26 cellular contexts compared by ENCODE assay signal in genomic region chrX:111338095-111338698, GRCh38.
"Had no signal": no experiment of that assay in that cellular context is flagged by ENCODE, and none has a peak within 500 bp of the region (broad histone marks: within the 10 kb centered on the region; RNA-seq: fewer than 3 reads in every experiment).

No MANE protein-coding gene starts in this region.

- DNase-seq: activated CD4-positive, alpha-beta memory T cell treated with anti-CD3 and anti-CD28 coated beads for 36 hours; activated CD4-positive, alpha-beta T cell treated with anti-CD3 and anti-CD28 coated beads for 36 hours; activated CD4-positive, alpha-beta T cell treated with anti-CD3 and anti-CD28 coated beads, Interleukin-2, amount 10 ng/mL, durations not matched to agents 24 days and 14 days; activated CD4-positive, CD25-positive, alpha-beta regulatory T cell; activated CD4-positive, CD25-positive, alpha-beta regulatory T cell treated with anti-CD3 and anti-CD28 coated beads, Interleukin-2, amount 50 U/mL, for 72 hours; activated CD8-positive, alpha-beta memory T cell treated with anti-CD3 and anti-CD28 coated beads, Interleukin-2, amount 10 ng/mL, durations not matched to agents 7 days and 5 days; activated CD8-positive, alpha-beta memory T cell treated with anti-CD3 and anti-CD28 coated beads, Interleukin-2, amount 50 U/mL, for 4 hours; activated CD8-positive, alpha-beta T cell treated with anti-CD3 and anti-CD28 coated beads, Interleukin-2, amount 10 ng/mL, durations not matched to agents 7 days and 5 days; activated gamma-delta T cell; activated naive CD4-positive, alpha-beta T cell; activated naive CD4-positive, alpha-beta T cell treated with anti-CD3 and anti-CD28 coated beads, Interleukin-2, amount 10 ng/mL, durations not matched to agents 7 days and 5 days; activated naive CD8-positive, alpha-beta T cell treated with anti-CD3 and anti-CD28 coated beads, Interleukin-2, amount 10 ng/mL, durations not matched to agents 7 days and 5 days; activated T-cell treated with anti-CD3 and anti-CD28 coated beads for 4 hours; activated T-cell treated with anti-CD3 and anti-CD28 coated beads, Interleukin-2, amount 50 U/mL, for 24 hours; activated T-cell treated with anti-CD3 and anti-CD28 coated beads, Interleukin-2, amount 50 U/mL, for 72 hours; caudate nucleus; cortex of kidney; dermis blood vessel endothelial cell; effector CD4-positive, alpha-beta T cell; effector memory CD8-positive, alpha-beta T cell; erythroblast; esophagus squamous epithelium; foreskin melanocyte; heart right ventricle; T-helper 2 cell had no signal

- H3K4me3 Mint-ChIP-seq: activated CD4-positive, alpha-beta memory T cell treated with anti-CD3 and anti-CD28 coated beads for 36 hours; activated CD4-positive, alpha-beta T cell treated with anti-CD3 and anti-CD28 coated beads for 36 hours; activated CD4-positive, alpha-beta T cell treated with anti-CD3 and anti-CD28 coated beads, Interleukin-2, amount 10 ng/mL, durations not matched to agents 24 days and 14 days; activated CD8-positive, alpha-beta memory T cell treated with anti-CD3 and anti-CD28 coated beads, Interleukin-2, amount 10 ng/mL, durations not matched to agents 7 days and 5 days; activated CD8-positive, alpha-beta T cell treated with anti-CD3 and anti-CD28 coated beads, Interleukin-2, amount 10 ng/mL, durations not matched to agents 7 days and 5 days; activated naive CD4-positive, alpha-beta T cell treated with anti-CD3 and anti-CD28 coated beads, Interleukin-2, amount 10 ng/mL, durations not matched to agents 7 days and 5 days; activated naive CD8-positive, alpha-beta T cell treated with anti-CD3 and anti-CD28 coated beads, Interleukin-2, amount 10 ng/mL, durations not matched to agents 7 days and 5 days; activated T-cell treated with anti-CD3 and anti-CD28 coated beads, Interleukin-2, amount 50 U/mL, for 24 hours; activated T-cell treated with anti-CD3 and anti-CD28 coated beads, Interleukin-2, amount 50 U/mL, for 72 hours; effector memory CD8-positive, alpha-beta T cell had no signal

- H3K27ac Mint-ChIP-seq: activated CD4-positive, alpha-beta memory T cell treated with anti-CD3 and anti-CD28 coated beads for 36 hours; activated CD4-positive, alpha-beta T cell treated with anti-CD3 and anti-CD28 coated beads for 36 hours; activated CD4-positive, alpha-beta T cell treated with anti-CD3 and anti-CD28 coated beads, Interleukin-2, amount 10 ng/mL, durations not matched to agents 24 days and 14 days; activated CD8-positive, alpha-beta memory T cell treated with anti-CD3 and anti-CD28 coated beads, Interleukin-2, amount 10 ng/mL, durations not matched to agents 7 days and 5 days; activated CD8-positive, alpha-beta T cell treated with anti-CD3 and anti-CD28 coated beads, Interleukin-2, amount 10 ng/mL, durations not matched to agents 7 days and 5 days; activated naive CD4-positive, alpha-beta T cell treated with anti-CD3 and anti-CD28 coated beads, Interleukin-2, amount 10 ng/mL, durations not matched to agents 7 days and 5 days; activated naive CD4-positive, alpha-beta T cell treated with anti-CD3 and anti-CD28 coated beads, Interleukin-2, amount 50 U/mL, for 72 hours; activated naive CD8-positive, alpha-beta T cell treated with anti-CD3 and anti-CD28 coated beads, Interleukin-2, amount 10 ng/mL, durations not matched to agents 7 days and 5 days; activated T-cell treated with anti-CD3 and anti-CD28 coated beads, Interleukin-2, amount 50 U/mL, for 24 hours; activated T-cell treated with anti-CD3 and anti-CD28 coated beads, Interleukin-2, amount 50 U/mL, for 72 hours; effector memory CD8-positive, alpha-beta T cell had no signal

- H3K27me3 Mint-ChIP-seq: activated CD4-positive, alpha-beta memory T cell treated with anti-CD3 and anti-CD28 coated beads for 36 hours; activated CD4-positive, alpha-beta T cell treated with anti-CD3 and anti-CD28 coated beads for 36 hours; activated CD4-positive, alpha-beta T cell treated with anti-CD3 and anti-CD28 coated beads, Interleukin-2, amount 10 ng/mL, durations not matched to agents 24 days and 14 days; activated CD8-positive, alpha-beta memory T cell treated with anti-CD3 and anti-CD28 coated beads, Interleukin-2, amount 10 ng/mL, durations not matched to agents 7 days and 5 days; activated naive CD4-positive, alpha-beta T cell treated with anti-CD3 and anti-CD28 coated beads, Interleukin-2, amount 10 ng/mL, durations not matched to agents 7 days and 5 days had no signal

- H3K9me3 Mint-ChIP-seq: activated CD4-positive, alpha-beta memory T cell treated with anti-CD3 and anti-CD28 coated beads for 36 hours; activated naive CD4-positive, alpha-beta T cell treated with anti-CD3 and anti-CD28 coated beads, Interleukin-2, amount 10 ng/mL, durations not matched to agents 7 days and 5 days; activated T-cell treated with anti-CD3 and anti-CD28 coated beads, Interleukin-2, amount 50 U/mL, for 24 hours; effector memory CD8-positive, alpha-beta T cell had no signal

- H3K36me3 Mint-ChIP-seq: activated CD4-positive, alpha-beta memory T cell treated with anti-CD3 and anti-CD28 coated beads for 36 hours; activated CD8-positive, alpha-beta memory T cell treated with anti-CD3 and anti-CD28 coated beads, Interleukin-2, amount 10 ng/mL, durations not matched to agents 7 days and 5 days; activated naive CD4-positive, alpha-beta T cell treated with anti-CD3 and anti-CD28 coated beads, Interleukin-2, amount 10 ng/mL, durations not matched to agents 7 days and 5 days; activated naive CD4-positive, alpha-beta T cell treated with anti-CD3 and anti-CD28 coated beads, Interleukin-2, amount 50 U/mL, for 72 hours; activated naive CD8-positive, alpha-beta T cell treated with anti-CD3 and anti-CD28 coated beads, Interleukin-2, amount 10 ng/mL, durations not matched to agents 7 days and 5 days had no signal

- H3K4me1 Mint-ChIP-seq: activated CD4-positive, alpha-beta T cell treated with anti-CD3 and anti-CD28 coated beads for 36 hours; activated CD4-positive, alpha-beta T cell treated with anti-CD3 and anti-CD28 coated beads, Interleukin-2, amount 10 ng/mL, durations not matched to agents 24 days and 14 days; activated CD8-positive, alpha-beta memory T cell treated with anti-CD3 and anti-CD28 coated beads, Interleukin-2, amount 10 ng/mL, durations not matched to agents 7 days and 5 days; activated naive CD4-positive, alpha-beta T cell treated with anti-CD3 and anti-CD28 coated beads, Interleukin-2, amount 10 ng/mL, durations not matched to agents 7 days and 5 days; activated naive CD8-positive, alpha-beta T cell treated with anti-CD3 and anti-CD28 coated beads, Interleukin-2, amount 10 ng/mL, durations not matched to agents 7 days and 5 days had no signal
